In the genomic region with DNA sequence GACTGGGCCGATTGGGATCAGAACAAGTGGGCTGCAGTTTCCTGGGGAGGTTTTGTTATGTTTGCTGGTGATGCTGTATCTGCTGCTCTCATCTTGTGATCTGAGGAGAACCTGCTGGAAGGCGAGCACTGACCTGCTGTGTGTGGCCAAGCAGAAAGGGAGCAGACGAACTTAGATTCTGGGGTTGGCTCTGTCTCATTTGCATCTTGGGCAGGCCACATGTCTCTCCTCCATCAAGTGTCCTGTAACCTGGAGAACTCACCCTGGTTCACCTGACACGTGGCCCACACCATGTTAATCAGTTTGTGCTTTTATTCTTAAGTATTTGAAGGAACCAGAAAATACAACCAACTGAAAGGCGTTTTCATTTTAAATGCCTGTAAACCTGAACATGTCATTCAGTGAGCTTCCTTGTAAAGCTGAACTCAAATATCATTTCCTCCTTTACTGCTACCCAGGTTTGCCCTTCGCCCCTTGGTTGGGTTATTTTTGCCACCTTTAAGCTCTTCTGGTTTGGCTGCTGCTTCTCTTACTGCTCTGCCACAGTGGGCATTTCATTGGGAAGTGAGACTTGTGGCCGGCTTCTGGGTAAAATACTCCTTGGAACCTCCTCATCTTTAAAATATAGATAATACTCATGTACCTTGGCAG, we compare ENCODE assay signal across 8 cellular contexts. TPM values are rescaled to one million over a fixed set of nuclear protein-coding genes. Genes with fewer than 3 reads are reported as not detected.
DNase-seq lines count a peak whose midpoint lies in the region; ATAC-seq and TF ChIP-seq lines count a peak whose summit lies in the region.

No MANE protein-coding gene starts in this region.

- peak; percentile 41 for DNase-seq in GM20000 (ENCODE audit: low spot score)
- DNase-seq in endodermal cell = no peak
- no peak for DNase-seq in NCI-H1092 treated with DMSO at 0.1 percent for 48 hours (lab: John Stamatoyannopoulos, UW)
- DNase-seq in mammary epithelial cell = no peak
- DNase-seq in MG63 = no peak
- DNase-seq in pons (ENCODE audit: low spot score) = no peak

- peaks cover 15% of the 10 kb centered on the region for H3F3A ChIP-seq in DOHH2 (ENCODE audit: control insufficient read depth, insufficient read depth)

- H3K4me3 Mint-ChIP-seq in endodermal cell = no peak overlapping the region

- intact Hi-C loops in mammary epithelial cell (cut with micrococcal nuclease) = no loop called here

- H3K79me2 ChIP-seq in DOHH2 (ENCODE audit: control insufficient read depth, low read length) = peaks cover 99% of the 10 kb centered on the region
- peaks cover 56% of the 10 kb centered on the region for H3K79me2 ChIP-seq in mammary epithelial cell (ENCODE audit: insufficient read depth, low read length)

- peak; percentile 64 for ATAC-seq in HG03135 (IDR thresholded peaks at IDR 0.05; ENCODE audit: unreplicated experiment)

- H3K27ac ChIP-seq in DOHH2 (ENCODE audit: low read depth, low read length) (peak overlapping the region; percentile 74), endodermal cell (ENCODE audit: low read depth, low read length) (peak overlapping the region; percentile 4), mammary epithelial cell (ENCODE audit: insufficient read depth, low read depth, low read length) (no peak overlapping the region)

- no peaks in the 10 kb centered on the region for H3K9me3 Mint-ChIP-seq in endodermal cell

- H3K4me2 ChIP-seq in DOHH2 (ENCODE audit: low read length) = peak overlapping the region; percentile 86
- no peak overlapping the region for H3K4me2 ChIP-seq in mammary epithelial cell (ENCODE audit: insufficient read depth, low read depth, low read length)

- H3K27ac Mint-ChIP-seq in endodermal cell = no peak overlapping the region

- H3K36me3 Mint-ChIP-seq in endodermal cell (ENCODE audit: low read depth) = no peaks in the 10 kb centered on the region

- H3K4me3 ChIP-seq in DOHH2 (ENCODE audit: low read length) (peak overlapping the region; percentile 65), endodermal cell (ENCODE audit: low read length) (no peak overlapping the region), mammary epithelial cell (replicated peaks in 1 of 3; ENCODE audit: insufficient read depth in 1 of 3, low read depth in 2 of 3, low read length in 3 of 3) (no peak overlapping the region), MG63 (no peak overlapping the region)

- H3K9me3 ChIP-seq in DOHH2 (ENCODE audit: control insufficient read depth, insufficient read depth, low read length) (no peaks in the 10 kb centered on the region), endodermal cell (ENCODE audit: control insufficient read depth, low read length) (no peaks in the 10 kb centered on the region), mammary epithelial cell (replicated peaks; ENCODE audit: insufficient read depth, low read length) (no peaks in the 10 kb centered on the region), MG63 (no peaks in the 10 kb centered on the region)

- in situ Hi-C loops in mammary epithelial cell (cut with MboI; ENCODE audit: low sequenced_read_pairs in 2 of 2) = no loop called here

- H3K4me1 ChIP-seq in DOHH2 (ENCODE audit: control insufficient read depth, low read length) (peaks cover 86% of the 10 kb centered on the region), endodermal cell (ENCODE audit: control insufficient read depth, insufficient read depth, low read length) (peaks cover 3% of the 10 kb centered on the region), mammary epithelial cell (ENCODE audit: insufficient read depth, low read length) (peaks cover 45% of the 10 kb centered on the region)

- TF ChIP-seq CTCF in DOHH2 (IDR thresholded peaks at IDR 0.05; ENCODE audit: low read depth, low read length, poor library complexity, severe bottlenecking) = no peak
- no peak for TF ChIP-seq CTCF in GM20000 (IDR thresholded peaks at IDR 0.05; ENCODE audit: extremely low read depth, missing control alignments)
- no peak for TF ChIP-seq CTCF in endodermal cell (conservative IDR thresholded peaks at IDR 0.05)
- TF ChIP-seq CTCF in mammary epithelial cell (conservative IDR thresholded peaks at IDR 0.05 in 1 of 2, IDR thresholded peaks at IDR 0.05 in 1 of 2; ENCODE audit: extremely low read depth in 1 of 2, insufficient read depth in 1 of 2, low read depth in 1 of 2, low read length in 2 of 2) = no peak

- H3K9me2 ChIP-seq in DOHH2 (replicated peaks; ENCODE audit: control insufficient read depth, low read length) = no peaks in the 10 kb centered on the region

- H3K27me3 ChIP-seq in DOHH2 (ENCODE audit: control insufficient read depth, low read length) (no peaks in the 10 kb centered on the region), endodermal cell (ENCODE audit: control insufficient read depth, insufficient read depth, low read length, poor library complexity, severe bottlenecking) (no peaks in the 10 kb centered on the region), mammary epithelial cell (ENCODE audit: insufficient read depth, low read length) (no peaks in the 10 kb centered on the region), MG63 (no peaks in the 10 kb centered on the region)

- peaks cover 20% of the 10 kb centered on the region for H3K36me3 ChIP-seq in DOHH2 (ENCODE audit: control insufficient read depth, low read length)
- H3K36me3 ChIP-seq in endodermal cell (ENCODE audit: control insufficient read depth, insufficient read depth, low read length) = no peaks in the 10 kb centered on the region
- no peaks in the 10 kb centered on the region for H3K36me3 ChIP-seq in mammary epithelial cell (ENCODE audit: insufficient read depth, low read length)
- H3K36me3 ChIP-seq in MG63 = no peaks in the 10 kb centered on the region

- peaks cover 22% of the 10 kb centered on the region for H3K4me1 Mint-ChIP-seq in endodermal cell

- WGBS in endodermal cell (ENCODE audit: insufficient coverage in 1 of 2, insufficient read length in 1 of 2), 2 experiments = 81 to 83% methylated on average over 4 to 6 of the region's 7 CpGs
- 85% methylated on average over 7 of the region's 7 CpGs for WGBS in mammary epithelial cell (ENCODE audit: low coverage, missing lambda C conversion rate)

- no peak overlapping the region for H2AFZ ChIP-seq in mammary epithelial cell (ENCODE audit: low read depth, low read length)

- no peaks in the 10 kb centered on the region for H3K27me3 Mint-ChIP-seq in endodermal cell (ENCODE audit: insufficient read depth)

- CTCF ChIA-PET in mammary epithelial cell (lab: Charles Lee; ENCODE audit: low non-redundant PET) = no interaction called here

- no TSS peak for BruUV-seq in mammary epithelial cell (replicated peaks; lab: Mats Ljungman, UMichigan)

- dilution Hi-C loops in mammary epithelial cell (cut with HindIII; ENCODE audit: low sequenced_read_pairs) = no loop called here

- H3K9ac ChIP-seq in endodermal cell (ENCODE audit: extremely low read depth, low read length, poor library complexity, severe bottlenecking) (no peak overlapping the region), mammary epithelial cell (ENCODE audit: insufficient read depth, low read length) (no peak overlapping the region)

- H4K20me1 ChIP-seq in DOHH2 (ENCODE audit: control insufficient read depth, insufficient read depth, low read depth, low read length) = peaks cover 5% of the 10 kb centered on the region; the same call in 1 of the 2 replicates
- no peaks in the 10 kb centered on the region for H4K20me1 ChIP-seq in mammary epithelial cell (ENCODE audit: insufficient read depth, low read length)

RNA-seq across cellular contexts. Expression of a gene that starts 33.5 kb away (rescaled TPM):
- total RNA-seq in endodermal cell (10 to 100 TPM; 29.8 to 31.0 TPM), mammary epithelial cell (10 to 100 TPM; 64.5 to 67.2 TPM)
- polyA plus RNA-seq in endodermal cell (2013, experiment 1 of 2) = 44.2 TPM
- polyA plus RNA-seq in endodermal cell (2013, experiment 2 of 2) = 40.5 TPM
- polyA plus RNA-seq in mammary epithelial cell = 36.6 TPM
- 56.6 TPM for polyA minus RNA-seq in mammary epithelial cell
- 7.1 and 8.2 TPM in 2 replicates for total RNA-seq in MG63 (2014; rRNA removed; shearing (Covaris generic); ENCODE audit: low replicate concordance)
